22 cellular contexts compared by ENCODE assay signal in genomic region chr1:176017722-176018121, GRCh38.
"Had no signal": no experiment of that assay in that cellular context is flagged by ENCODE, and none has a peak within 500 bp of the region (broad histone marks: within the 10 kb centered on the region; RNA-seq: fewer than 3 reads in every experiment).

No MANE protein-coding gene starts in this region.

- H3K4me1 Mint-ChIP-seq: activated CD4-positive, alpha-beta T cell treated with anti-CD3 and anti-CD28 coated beads, Interleukin-2, amount 10 ng/mL, durations not matched to agents 7 days and 5 days; activated naive CD8-positive, alpha-beta T cell treated with anti-CD3 and anti-CD28 coated beads, Interleukin-2, amount 50 U/mL, for 24 hours had no signal

- H3K36me3 ChIP-seq: breast epithelium had no signal

- H3K4me3 Mint-ChIP-seq: activated CD4-positive, alpha-beta T cell treated with anti-CD3 and anti-CD28 coated beads, Interleukin-2, amount 10 ng/mL, durations not matched to agents 7 days and 5 days; activated naive CD8-positive, alpha-beta T cell treated with anti-CD3 and anti-CD28 coated beads, Interleukin-2, amount 50 U/mL, for 24 hours; activated T-helper 1 cell treated with anti-CD3 and anti-CD28 coated beads, Interleukin-12 subunit alpha, Interleukin-12 subunit beta, Interleukin-2, Interleukin-4 antibody, amounts not matched to agents 30 ng/mL and 10 ng/mL and 1 ng/mL, durations not matched to agents 14 hours and 24 hours and 36 hours; natural killer cell; stimulated activated effector memory CD8-positive, alpha-beta T cell treated with anti-CD3 and anti-CD28 coated beads, Interleukin-12 subunit alpha, Interleukin-12 subunit beta, amount 100 ng/mL, for 72 hours had no signal

- H3K4me1 ChIP-seq: ascending aorta, breast epithelium, esophagus squamous epithelium, left ventricle myocardium inferior, parathyroid adenoma, thyroid gland had no signal

- H3K27ac Mint-ChIP-seq: activated CD4-positive, alpha-beta T cell treated with anti-CD3 and anti-CD28 coated beads, Interleukin-2, amount 10 ng/mL, durations not matched to agents 7 days and 5 days; activated naive CD8-positive, alpha-beta T cell treated with anti-CD3 and anti-CD28 coated beads, Interleukin-2, amount 50 U/mL, for 24 hours; activated T-helper 1 cell treated with anti-CD3 and anti-CD28 coated beads, Interleukin-12 subunit alpha, Interleukin-12 subunit beta, Interleukin-2, Interleukin-4 antibody, amounts not matched to agents 30 ng/mL and 10 ng/mL and 1 ng/mL, durations not matched to agents 14 hours and 24 hours and 36 hours; natural killer cell; stimulated activated effector memory CD8-positive, alpha-beta T cell treated with anti-CD3 and anti-CD28 coated beads, Interleukin-12 subunit alpha, Interleukin-12 subunit beta, amount 100 ng/mL, for 72 hours had no signal

- H3K27me3 Mint-ChIP-seq: activated CD4-positive, alpha-beta T cell treated with anti-CD3 and anti-CD28 coated beads, Interleukin-2, amount 10 ng/mL, durations not matched to agents 7 days and 5 days; activated naive CD8-positive, alpha-beta T cell treated with anti-CD3 and anti-CD28 coated beads, Interleukin-2, amount 50 U/mL, for 24 hours had no signal

- H3K9me3 ChIP-seq: ascending aorta, breast epithelium, esophagus squamous epithelium, left ventricle myocardium inferior, neutrophil, thyroid gland had no signal

- FAIRE-seq: endothelial cell of umbilical vein, kidney, urothelium cell line had no signal

- H3K27me3 ChIP-seq: ascending aorta, breast epithelium, esophagus squamous epithelium, neutrophil, thyroid gland had no signal

- H3K36me3 Mint-ChIP-seq: natural killer cell had no signal

- H3K4me3 ChIP-seq: ascending aorta, breast epithelium, esophagus squamous epithelium, left ventricle myocardium inferior, thyroid gland had no signal

- ATAC-seq: activated naive CD8-positive, alpha-beta T cell treated with anti-CD3 and anti-CD28 coated beads, Interleukin-2, amount 50 U/mL, for 24 hours; natural killer cell; stimulated activated effector memory CD8-positive, alpha-beta T cell treated with anti-CD3 and anti-CD28 coated beads, Interleukin-12 subunit alpha, Interleukin-12 subunit beta, amount 100 ng/mL, for 72 hours had no signal

- H3K27ac ChIP-seq: ascending aorta, breast epithelium, esophagus squamous epithelium, left ventricle myocardium inferior, neutrophil, parathyroid adenoma, thyroid gland had no signal

- DNase-seq: activated CD4-positive, alpha-beta T cell treated with anti-CD3 and anti-CD28 coated beads, Interleukin-2, amount 10 ng/mL, durations not matched to agents 7 days and 5 days; activated CD4-positive, CD25-positive, alpha-beta regulatory T cell; activated naive CD4-positive, alpha-beta T cell; activated naive CD8-positive, alpha-beta T cell treated with anti-CD3 and anti-CD28 coated beads, Interleukin-2, amount 50 U/mL, for 24 hours; cerebellar nuclear complex; effector CD8-positive, alpha-beta T cell; esophagus squamous epithelium; hippocampal formation; kidney; left ventricle myocardium inferior; mesenchymal stem cell; natural killer cell; stimulated activated CD4-positive, alpha-beta T cell treated with anti-CD3 and anti-CD28 coated beads, Interleukin-1b, Interleukin-23, amount 100 ng/mL, for 48 hours; thyroid gland had no signal

- H3K9me3 Mint-ChIP-seq: activated CD4-positive, alpha-beta T cell treated with anti-CD3 and anti-CD28 coated beads, Interleukin-2, amount 10 ng/mL, durations not matched to agents 7 days and 5 days; activated naive CD8-positive, alpha-beta T cell treated with anti-CD3 and anti-CD28 coated beads, Interleukin-2, amount 50 U/mL, for 24 hours; activated T-helper 1 cell treated with anti-CD3 and anti-CD28 coated beads, Interleukin-12 subunit alpha, Interleukin-12 subunit beta, Interleukin-2, Interleukin-4 antibody, amounts not matched to agents 30 ng/mL and 10 ng/mL and 1 ng/mL, durations not matched to agents 14 hours and 24 hours and 36 hours; natural killer cell; stimulated activated effector memory CD8-positive, alpha-beta T cell treated with anti-CD3 and anti-CD28 coated beads, Interleukin-12 subunit alpha, Interleukin-12 subunit beta, amount 100 ng/mL, for 72 hours had no signal
